11 cellular contexts compared by ENCODE assay signal in the genomic region with DNA sequence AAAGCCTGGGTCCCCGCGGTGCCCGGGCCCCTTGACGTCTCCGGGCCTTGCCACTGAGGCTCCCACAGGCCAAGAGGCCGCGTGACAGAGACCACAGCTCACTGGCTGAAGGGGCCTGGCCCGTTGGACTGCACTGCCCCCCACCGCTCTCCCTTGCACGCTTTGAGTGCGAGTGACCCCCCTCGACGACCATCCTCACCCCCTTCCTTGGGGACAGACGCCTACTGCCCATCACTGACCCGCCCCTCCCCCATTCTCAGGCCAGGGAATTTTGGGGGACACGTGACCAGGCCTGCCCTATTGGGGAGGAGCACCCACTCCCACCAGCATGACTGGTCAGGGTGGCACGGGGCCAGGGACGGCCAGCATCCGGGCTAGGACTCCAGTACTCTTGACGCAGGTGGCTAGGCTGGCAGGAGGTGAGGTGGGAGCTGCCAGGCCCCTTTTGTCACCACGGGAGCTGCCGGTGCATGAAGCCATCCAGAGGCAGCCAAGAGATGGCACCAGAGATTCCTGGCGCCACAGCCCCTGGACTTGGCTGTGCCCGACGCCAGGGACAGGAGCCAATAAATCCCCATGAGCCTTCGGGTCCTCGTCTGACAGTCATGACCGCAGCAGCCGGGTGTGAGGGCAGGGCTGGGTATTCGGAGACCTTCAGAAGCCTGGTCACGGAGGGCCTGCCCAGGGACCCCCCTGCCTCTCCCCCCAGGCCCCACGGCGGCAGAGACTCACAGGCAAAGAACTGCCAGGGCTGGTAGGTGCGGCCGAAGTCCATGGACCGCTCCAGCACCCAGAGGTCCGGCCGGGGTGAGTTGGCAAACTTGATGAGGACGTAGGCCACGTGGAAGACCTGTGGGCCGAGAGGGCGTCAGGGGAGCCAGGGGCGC. TPM values are rescaled to one million over a fixed set of nuclear protein-coding genes. Genes with fewer than 3 reads are reported as not detected.
DNase-seq lines count a peak whose midpoint lies in the region; ATAC-seq, FAIRE-seq and TF ChIP-seq lines count a peak whose summit lies in the region.
"Had no signal": no experiment of that assay in that cellular context is flagged by ENCODE, and none has a peak within 500 bp of the region (broad histone marks: within the 10 kb centered on the region; RNA-seq: fewer than 3 reads in every experiment).

No MANE protein-coding gene starts in this region.

- no peak for ATAC-seq in GM19328 (IDR thresholded peaks at IDR 0.05; ENCODE audit: unreplicated experiment)
- no peak for ATAC-seq in activated CD8-positive, alpha-beta memory T cell treated with anti-CD3 and anti-CD28 coated beads, Interleukin-2, amount 10 ng/mL, durations not matched to agents 7 days and 5 days

- H3K27ac Mint-ChIP-seq in activated CD8-positive, alpha-beta memory T cell treated with anti-CD3 and anti-CD28 coated beads, Interleukin-2, amount 10 ng/mL, durations not matched to agents 7 days and 5 days: no peak overlapping the region

- no peaks in the 10 kb centered on the region for H3K27me3 Mint-ChIP-seq in activated CD8-positive, alpha-beta memory T cell treated with anti-CD3 and anti-CD28 coated beads, Interleukin-2, amount 10 ng/mL, durations not matched to agents 7 days and 5 days

- H3K36me3 ChIP-seq in hepatocyte (replicated peaks; ENCODE audit: insufficient read depth, low read depth) (no peaks in the 10 kb centered on the region), small intestine (ENCODE audit: control insufficient read depth in 2 of 2, insufficient read depth in 2 of 2, low read length in 2 of 2) (no peaks in the 10 kb centered on the region)
- H3K36me3 ChIP-seq: ovary had no signal

- H3K27me3 ChIP-seq in hepatocyte (no peaks in the 10 kb centered on the region), small intestine (ENCODE audit: control insufficient read depth in 2 of 2, insufficient read depth in 2 of 2, low read length in 2 of 2) (no peaks in the 10 kb centered on the region)
- H3K27me3 ChIP-seq: ovary had no signal

- WGBS in hepatocyte (ENCODE audit: low lambda C conversion rate, missing lambda C conversion rate): 95% methylated on average over 35 of the region's 43 CpGs
- WGBS in small intestine, 3 donors: 42 to 77% (median 54%) methylated on average over 41 to 43 of the region's 43 CpGs

- H3K4me2 ChIP-seq in hepatocyte: no peak overlapping the region

- H3K9me3 Mint-ChIP-seq in activated CD8-positive, alpha-beta memory T cell treated with anti-CD3 and anti-CD28 coated beads, Interleukin-2, amount 10 ng/mL, durations not matched to agents 7 days and 5 days (ENCODE audit: low read depth): peaks cover 8% of the 10 kb centered on the region

- H3K36me3 Mint-ChIP-seq in activated CD8-positive, alpha-beta memory T cell treated with anti-CD3 and anti-CD28 coated beads, Interleukin-2, amount 10 ng/mL, durations not matched to agents 7 days and 5 days: no peaks in the 10 kb centered on the region

- H3K79me2 ChIP-seq in hepatocyte: peaks cover 49% of the 10 kb centered on the region

- H3K4me1 ChIP-seq in hepatocyte (ENCODE audit: insufficient read depth): peaks cover 55% of the 10 kb centered on the region
- H3K4me1 ChIP-seq in small intestine (ENCODE audit: control insufficient read depth in 2 of 2, insufficient read depth in 1 of 2, low read depth in 1 of 2, low read length in 1 of 2): no peaks in the 10 kb centered on the region

- H3K27ac ChIP-seq in hepatocyte (peak overlapping the region; percentile 20), small intestine (ENCODE audit: low read depth in 1 of 2, low read length in 1 of 2) (no peak overlapping the region)
- H3K27ac ChIP-seq: ovary had no signal

- H3K4me1 Mint-ChIP-seq in activated CD8-positive, alpha-beta memory T cell treated with anti-CD3 and anti-CD28 coated beads, Interleukin-2, amount 10 ng/mL, durations not matched to agents 7 days and 5 days: no peaks in the 10 kb centered on the region

- TF ChIP-seq CTCF in LNCAP (IDR thresholded peaks at IDR 0.05) (peak; percentile 66), hepatocyte (IDR thresholded peaks at IDR 0.05; ENCODE audit: poor library complexity) (no peak)

- no peak overlapping the region for H2AFZ ChIP-seq in hepatocyte

- no peak overlapping the region for H3K4me3 ChIP-seq in hepatocyte
- H3K4me3 ChIP-seq in small intestine (ENCODE audit: low read depth in 1 of 2, low read length in 2 of 2): no peak overlapping the region
- H3K4me3 ChIP-seq: ovary had no signal

- CTCF ChIA-PET in activated CD8-positive, alpha-beta memory T cell treated with anti-CD3 and anti-CD28 coated beads, Interleukin-2, amount 10 ng/mL, durations not matched to agents 7 days and 5 days (lab: Charles Lee): no interaction called here

- no peak overlapping the region for H3K4me3 Mint-ChIP-seq in activated CD8-positive, alpha-beta memory T cell treated with anti-CD3 and anti-CD28 coated beads, Interleukin-2, amount 10 ng/mL, durations not matched to agents 7 days and 5 days

- no peak for FAIRE-seq in small intestine (lab: Jason Lieb, UNC)

- H3K9me3 ChIP-seq in hepatocyte (ENCODE audit: low read depth): no peaks in the 10 kb centered on the region
- no peaks in the 10 kb centered on the region for H3K9me3 ChIP-seq in small intestine (ENCODE audit: control insufficient read depth, low read depth)
- H3K9me3 ChIP-seq: ovary had no signal

- H4K20me1 ChIP-seq in hepatocyte (ENCODE audit: insufficient read depth, poor library complexity, severe bottlenecking): peaks cover 3% of the 10 kb centered on the region

- no peaks in the 10 kb centered on the region for H3K9me2 ChIP-seq in hepatocyte (replicated peaks; ENCODE audit: insufficient read depth)

- DNase-seq in anterior cingulate cortex (lab: John Stamatoyannopoulos, UW) (peak in 53 of 58 donors; percentile 41 to 85 (median 73)), hepatocyte (ENCODE audit: low spot score) (no peak), small intestine (peak; percentile 45), NCI-H187 treated with DMSO at 0.1 percent for 48 hours (lab: John Stamatoyannopoulos, UW) (no peak)
- no peak for DNase-seq in stimulated activated CD4-positive, alpha-beta T cell treated with anti-CD3 and anti-CD28 coated beads, Interleukin-2, amount 100 ng/mL, for 24 hours
- DNase-seq in activated CD8-positive, alpha-beta memory T cell treated with anti-CD3 and anti-CD28 coated beads, Interleukin-2, amount 10 ng/mL, durations not matched to agents 7 days and 5 days: no peak
- DNase-seq: activated CD4-positive, alpha-beta T cell treated with anti-CD3 and anti-CD28 coated beads, Interleukin-2, amount 50 U/mL, for 4 hours; MM.1S had no signal

RNA-seq across cellular contexts. Expression of a gene that starts 14.5 kb away (rescaled TPM):
- total RNA-seq in hepatocyte: 44.6 and 71.3 TPM in 2 replicates
- polyA plus RNA-seq in hepatocyte: 252 and 313 TPM in 2 replicates
- 10 to 100 TPM in 1 of 3 donors, 1 to 10 TPM in 2; 1.3 to 39.8 (median 6.2) TPM for polyA plus RNA-seq in small intestine
- total RNA-seq in activated CD8-positive, alpha-beta memory T cell treated with anti-CD3 and anti-CD28 coated beads, Interleukin-2, amount 10 ng/mL, durations not matched to agents 7 days and 5 days: 1 to 10 TPM in 1 of 2 experiments, under 1 TPM in 1; 0.99 to 1.9 TPM

RNA-seq across cellular contexts. Expression of a gene that starts 34.3 kb away (rescaled TPM):
- total RNA-seq in hepatocyte: 1,754 and 2,772 TPM in 2 replicates
- 444 and 460 TPM in 2 replicates for polyA plus RNA-seq in hepatocyte
- polyA plus RNA-seq in small intestine: 1,000 to 10,000 TPM; 2,545 to 8,814 (median 4,142) TPM
- total RNA-seq in activated CD8-positive, alpha-beta memory T cell treated with anti-CD3 and anti-CD28 coated beads, Interleukin-2, amount 10 ng/mL, durations not matched to agents 7 days and 5 days: 1,000 to 10,000 TPM; 1,634 to 1,703 TPM

RNA-seq across cellular contexts. Expression of a gene that starts 49.8 kb away (rescaled TPM):
- total RNA-seq in hepatocyte: 103 and 116 TPM in 2 replicates
- 143 and 144 TPM in 2 replicates for polyA plus RNA-seq in hepatocyte
- 10 to 100 TPM; 86.3 to 93.4 (median 90.2) TPM for polyA plus RNA-seq in small intestine
- total RNA-seq in activated CD8-positive, alpha-beta memory T cell treated with anti-CD3 and anti-CD28 coated beads, Interleukin-2, amount 10 ng/mL, durations not matched to agents 7 days and 5 days: 100 to 1,000 TPM; 105 to 133 TPM

RNA-seq across cellular contexts. Expression of a gene that starts 54.4 kb away (rescaled TPM):
- total RNA-seq in hepatocyte: 8.6 and 12.0 TPM in 2 replicates
- polyA plus RNA-seq in hepatocyte (17.7 and 19.1 TPM in 2 replicates), small intestine (1 to 10 TPM; 1.3 to 4.7 (median 2.4) TPM)
- 10 to 100 TPM; 15.6 to 16.5 TPM for total RNA-seq in activated CD8-positive, alpha-beta memory T cell treated with anti-CD3 and anti-CD28 coated beads, Interleukin-2, amount 10 ng/mL, durations not matched to agents 7 days and 5 days

Comparison
In these comparisons a context has a peak if more than half of its experiments do, and no peak if none do; other contexts are left out.
1. DNase-seq: peak in anterior cingulate cortex (53 of 58) and small intestine (single experiment); none in hepatocyte (single experiment), stimulated activated CD4-positive, alpha-beta T cell treated with anti-CD3 and anti-CD28 coated beads, Interleukin-2, amount 100 ng/mL, for 24 hours (0 of 2), NCI-H187 treated with DMSO at 0.1 percent for 48 hours (single experiment) and activated CD8-positive, alpha-beta memory T cell treated with anti-CD3 and anti-CD28 coated beads, Interleukin-2, amount 10 ng/mL, durations not matched to agents 7 days and 5 days (single experiment).
2. RNA of a gene that starts 14.5 kb away (total RNA-seq): 44.6 to 71.3 TPM in hepatocyte; 0.99 to 1.9 TPM in activated CD8-positive, alpha-beta memory T cell treated with anti-CD3 and anti-CD28 coated beads, Interleukin-2, amount 10 ng/mL, durations not matched to agents 7 days and 5 days; every median in the first group is over 10 times any median in the second.